ENCODE assay signal across 1 cellular context in genomic region chr20:38343798-38344701, GRCh38.
A peak's percentile ranks its signal among the peaks of the same experiment; 100 is the strongest.
TF ChIP-seq lines count a peak whose summit lies in the region.

No MANE protein-coding gene starts in this region.

TF ChIP-seq in K562, 482 proteins besides CTCF, POLR2A, EP300 and RAD21:
- no peak for TF ChIP-seq HEY1 (CRISPR knock-in tag; IDR thresholded peaks at IDR 0.05; ENCODE audit: borderline replicate concordance)
- TF ChIP-seq MEF2D (tag; conservative IDR thresholded peaks at IDR 0.05; ENCODE audit: low read depth) = no peak
- TF ChIP-seq PHB (CRISPR knock-in tag; IDR thresholded peaks at IDR 0.05) = no peak
- peak; percentile 83 for TF ChIP-seq ZKSCAN1 (IDR thresholded peaks at IDR 0.05; ENCODE audit: low read depth, low read length)
- no peak for TF ChIP-seq SNRNP70 (optimal IDR thresholded peaks at IDR 0.05; ENCODE audit: low read depth, low read length)
- no peak for TF ChIP-seq ZNF143 (CRISPR knock-in tag; IDR thresholded peaks at IDR 0.05)
- 0 out of 2 replicates have a peak, but pooled peaks have one; percentile 30 for TF ChIP-seq ZNF197 (CRISPR knock-in tag; IDR thresholded peaks at IDR 0.05; ENCODE audit: low read depth)
- TF ChIP-seq AFF1 (IDR thresholded peaks at IDR 0.05; ENCODE audit: low read depth in 1 of 2, partially characterized antibody in 2 of 2) = no peak
- TF ChIP-seq ZBTB40 (IDR thresholded peaks at IDR 0.05) = no peak
- no peak for TF ChIP-seq ZBTB40 (CRISPR knock-in tag; IDR thresholded peaks at IDR 0.05)
- no peak for TF ChIP-seq CXXC5 (CRISPR knock-in tag; IDR thresholded peaks at IDR 0.05)
- no peak for TF ChIP-seq SRF (CRISPR knock-in tag; IDR thresholded peaks at IDR 0.05)
- TF ChIP-seq RUNX1 (IDR thresholded peaks at IDR 0.05; ENCODE audit: low read depth) = no peak
- TF ChIP-seq XRCC4 (IDR thresholded peaks at IDR 0.05; ENCODE audit: extremely low read depth, insufficient read depth, insufficient read length) = no peak
- TF ChIP-seq ZNF79 (CRISPR knock-in tag; IDR thresholded peaks at IDR 0.05; ENCODE audit: low read depth) = no peak
- TF ChIP-seq NONO (IDR thresholded peaks at IDR 0.05; ENCODE audit: low read depth in 2 of 2, low read length in 1 of 2) = no peak
